Comparison of ENCODE assay signal across 29 cellular contexts in the genomic region with DNA sequence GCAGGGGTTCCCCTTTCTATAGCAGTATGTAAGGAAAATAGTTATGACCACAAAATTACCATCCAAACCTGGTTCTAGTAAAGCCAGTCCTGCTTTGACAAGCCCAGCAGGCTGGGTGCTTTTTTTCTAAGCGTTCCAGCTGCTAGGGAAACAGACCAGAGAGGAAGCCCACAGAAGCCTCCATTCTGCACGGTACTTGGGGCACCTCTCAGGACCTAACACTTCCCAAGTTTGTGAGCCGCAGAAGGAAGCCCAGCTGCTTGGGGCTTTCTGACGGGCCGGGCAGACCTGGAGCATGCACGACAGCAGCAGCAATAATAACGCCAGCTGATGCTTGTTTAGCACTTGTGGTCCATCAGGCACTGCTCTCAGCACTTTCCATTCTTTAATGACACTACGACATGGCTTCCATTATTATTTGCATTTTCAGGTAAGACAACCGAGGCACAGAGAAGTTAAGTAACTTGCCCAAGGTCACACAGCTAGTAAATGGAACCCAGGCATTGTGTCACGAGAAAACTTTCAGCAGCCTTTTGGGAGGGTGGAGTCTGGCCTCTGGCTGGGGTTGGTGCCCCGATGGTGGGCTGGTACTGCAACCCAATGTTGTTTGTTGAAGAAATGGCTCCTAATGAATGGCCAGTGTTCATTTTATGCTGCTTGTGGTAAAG. TPM values are rescaled to one million over a fixed set of nuclear protein-coding genes. Genes with fewer than 3 reads are reported as not detected.
"Had no signal": no experiment of that assay in that cellular context is flagged by ENCODE, and none has a peak within 500 bp of the region (broad histone marks: within the 10 kb centered on the region; RNA-seq: fewer than 3 reads in every experiment).

No MANE protein-coding gene starts in this region.

- H3K4me3 ChIP-seq: cardiac muscle cell had no signal

- H3K27ac Mint-ChIP-seq: activated CD8-positive, alpha-beta T cell treated with anti-CD3 and anti-CD28 coated beads, Interleukin-2, amount 10 ng/mL, durations not matched to agents 7 days and 5 days; activated naive CD8-positive, alpha-beta T cell; activated T-cell treated with anti-CD3 and anti-CD28 coated beads, Interleukin-2, amount 50 U/mL, for 24 hours; activated T-helper 1 cell treated with anti-CD3 and anti-CD28 coated beads, Interleukin-12 subunit alpha, Interleukin-12 subunit beta, Interleukin-2, Interleukin-4 antibody, amounts not matched to agents 30 ng/mL and 10 ng/mL and 1 ng/mL, durations not matched to agents 14 hours and 24 hours and 36 hours; T-helper 2 cell treated with Interferon-gamma antibody and Interleukin-4, amounts not matched to agents 5 μg/mL and 100 μg/mL, for 36 hours had no signal

- H3K4me3 Mint-ChIP-seq: activated CD8-positive, alpha-beta T cell treated with anti-CD3 and anti-CD28 coated beads, Interleukin-2, amount 10 ng/mL, durations not matched to agents 7 days and 5 days; activated naive CD8-positive, alpha-beta T cell; activated T-cell treated with anti-CD3 and anti-CD28 coated beads, Interleukin-2, amount 50 U/mL, for 24 hours; activated T-helper 1 cell treated with anti-CD3 and anti-CD28 coated beads, Interleukin-12 subunit alpha, Interleukin-12 subunit beta, Interleukin-2, Interleukin-4 antibody, amounts not matched to agents 30 ng/mL and 10 ng/mL and 1 ng/mL, durations not matched to agents 14 hours and 24 hours and 36 hours; T-helper 2 cell treated with Interferon-gamma antibody and Interleukin-4, amounts not matched to agents 5 μg/mL and 100 μg/mL, for 36 hours had no signal

- H3K27ac ChIP-seq: brain microvascular endothelial cell, cardiac muscle cell had no signal

- H3K9me3 ChIP-seq: SK-N-SH had no signal

- DNase-seq: activated CD4-positive, alpha-beta T cell treated with anti-CD3 and anti-CD28 coated beads for 48 hours; activated CD4-positive, alpha-beta T cell treated with anti-CD3 and anti-CD28 coated beads, Interleukin-2, amount 50 U/mL, for 4 hours; activated CD4-positive, CD25-positive, alpha-beta regulatory T cell treated with anti-CD3 and anti-CD28 coated beads, Interleukin-2, amount 50 U/mL, for 72 hours; activated CD8-positive, alpha-beta memory T cell treated with anti-CD3 and anti-CD28 coated beads, Interleukin-2, amount 50 U/mL, for 48 hours; activated CD8-positive, alpha-beta T cell treated with anti-CD3 and anti-CD28 coated beads, Interleukin-2, amount 10 ng/mL, durations not matched to agents 7 days and 5 days; activated effector memory CD4-positive, alpha-beta T cell treated with Interleukin-2 at 50 U/mL for 16 hours; activated naive CD4-positive, alpha-beta T cell; activated T-cell treated with anti-CD3 and anti-CD28 coated beads, Interleukin-2, amount 50 U/mL, for 24 hours; brain microvascular endothelial cell; Kasumi-1; NCI-H1105 treated with DMSO at 0.1 percent for 48 hours; NCI-H1436 treated with DMSO at 0.1 percent for 48 hours; NCI-H187; NCI-H2081; NCI-H2171; NCI-H2227 treated with DMSO at 0.1 percent for 48 hours; NCI-H446 treated with DMSO at 0.1 percent for 48 hours; NCI-H524 treated with DMSO at 0.1 percent for 48 hours; NCI-H748 treated with DMSO at 0.1 percent for 48 hours; SK-N-SH; SW 1271 had no signal

- H3K9me3 Mint-ChIP-seq: activated T-cell treated with anti-CD3 and anti-CD28 coated beads, Interleukin-2, amount 50 U/mL, for 24 hours; activated T-helper 1 cell treated with anti-CD3 and anti-CD28 coated beads, Interleukin-12 subunit alpha, Interleukin-12 subunit beta, Interleukin-2, Interleukin-4 antibody, amounts not matched to agents 30 ng/mL and 10 ng/mL and 1 ng/mL, durations not matched to agents 14 hours and 24 hours and 36 hours; T-helper 2 cell treated with Interferon-gamma antibody and Interleukin-4, amounts not matched to agents 5 μg/mL and 100 μg/mL, for 36 hours had no signal

- ATAC-seq: activated CD8-positive, alpha-beta T cell treated with anti-CD3 and anti-CD28 coated beads, Interleukin-2, amount 10 ng/mL, durations not matched to agents 7 days and 5 days; Right ventricle myocardium inferior had no signal

- H3K36me3 Mint-ChIP-seq: activated naive CD8-positive, alpha-beta T cell had no signal

- H3K36me3 ChIP-seq: brain microvascular endothelial cell, cardiac muscle cell had no signal

RNA-seq across cellular contexts. Expression of a gene that starts 15.4 kb away (rescaled TPM):
- total RNA-seq: activated CD8-positive, alpha-beta T cell treated with anti-CD3 and anti-CD28 coated beads, Interleukin-2, amount 10 ng/mL, durations not matched to agents 7 days and 5 days; activated T-helper 1 cell treated with anti-CD3 and anti-CD28 coated beads, Interleukin-12 subunit alpha, Interleukin-12 subunit beta, Interleukin-2, Interleukin-4 antibody, amounts not matched to agents 30 ng/mL and 10 ng/mL and 1 ng/mL, durations not matched to agents 14 hours and 24 hours and 36 hours; cardiac muscle cell; OCI-LY7; RPMI7951; T-helper 1 cell treated with Interleukin-12 subunit alpha and Interleukin-12 subunit beta and Interleukin-4 antibody, amounts not matched to agents 30 ng/mL and 1 ng/mL, for 36 hours had no signal
